ENCODE assay signal across 8 cellular contexts in genomic region chr13:99505814-99506269, GRCh38. TPM values are rescaled to one million over a fixed set of nuclear protein-coding genes. Genes with fewer than 3 reads are reported as not detected.
DNase-seq lines count a peak whose midpoint lies in the region; ATAC-seq and TF ChIP-seq lines count a peak whose summit lies in the region.

No MANE protein-coding gene starts in this region.

- H3K4me1 ChIP-seq in heart left ventricle: peaks cover 6 to 82% (median 52%) of the 10 kb centered on the region in 12 donors
- peaks cover 2% of the 10 kb centered on the region for H3K4me1 ChIP-seq in right cardiac atrium (ENCODE audit: control insufficient read depth, insufficient read depth, low read length)

- H3K27ac ChIP-seq in heart left ventricle (peak overlapping the region in 1 of 12 donors; percentile 51), right cardiac atrium (ENCODE audit: low read length) (no peak overlapping the region)

- peaks cover 0 to 24% (median 0%) of the 10 kb centered on the region in 9 donors for H3K36me3 ChIP-seq in heart left ventricle

- TF ChIP-seq CTCF in heart left ventricle (IDR thresholded peaks at IDR 0.05): peak in 11 of 12 donors; percentile 12 to 55 (median 35)
- TF ChIP-seq CTCF in fibroblast of villous mesenchyme (IDR thresholded peaks at IDR 0.05; ENCODE audit: insufficient read depth, low read depth, low read length): peak; percentile 33
- TF ChIP-seq CTCF in type B pancreatic cell (conservative IDR thresholded peaks at IDR 0.05): peak; percentile 73
- no peak for TF ChIP-seq CTCF in GM13976 (IDR thresholded peaks at IDR 0.05; ENCODE audit: borderline replicate concordance, control extremely low read depth, extremely low read depth, insufficient read depth, missing control alignments)

- no peak for TF ChIP-seq POLR2A in heart left ventricle (IDR thresholded peaks at IDR 0.05)

- H3K27me3 ChIP-seq in heart left ventricle (no peaks in the 10 kb centered on the region), right cardiac atrium (ENCODE audit: control insufficient read depth, insufficient read depth) (no peaks in the 10 kb centered on the region)

- WGBS in heart left ventricle, 4 donors: 26 to 36% (median 32%) methylated on average over 2 of the region's 2 CpGs
- 44% methylated on average over 2 of the region's 2 CpGs for WGBS in right cardiac atrium

- ATAC-seq in heart left ventricle (no peak), right cardiac atrium (no peak), HG02642 (IDR thresholded peaks at IDR 0.05; ENCODE audit: poor library complexity, unreplicated experiment) (no peak)

- peaks cover 6% of the 10 kb centered on the region for H3K9me3 Mint-ChIP-seq in type B pancreatic cell

- H3K9me3 ChIP-seq in heart left ventricle: peaks cover 0 to 9% (median 0%) of the 10 kb centered on the region in 12 donors
- H3K9me3 ChIP-seq in right cardiac atrium (ENCODE audit: control insufficient read depth, low read length): no peaks in the 10 kb centered on the region

- no peak for DNase-seq in heart left ventricle
- DNase-seq in right cardiac atrium: no peak
- peak; percentile 24 for DNase-seq in SK-MEL-5 (ENCODE audit: low read depth, low spot score)
- DNase-seq in fibroblast of villous mesenchyme (ENCODE audit: low read depth): peak; percentile 50
- DNase-seq in type B pancreatic cell (ENCODE audit: extremely low spot score, unreplicated experiment): no peak
- DNase-seq in HT-29 (ENCODE audit: low spot score): no peak
- no peak for DNase-seq in GM13976 (ENCODE audit: low spot score)

- peaks cover 39% of the 10 kb centered on the region for H3K4me1 Mint-ChIP-seq in type B pancreatic cell (ENCODE audit: unreplicated experiment)

- H3K4me3 Mint-ChIP-seq in type B pancreatic cell: peak overlapping the region; percentile 18

- H3K36me3 Mint-ChIP-seq in type B pancreatic cell: peaks cover 25% of the 10 kb centered on the region

- H3K4me3 ChIP-seq in heart left ventricle: peak overlapping the region in 1 of 12 donors; percentile 7
- no peak overlapping the region for H3K4me3 ChIP-seq in right cardiac atrium (ENCODE audit: low read length)
- H3K4me3 ChIP-seq in fibroblast of villous mesenchyme (ENCODE audit: low read depth, low read length): no peak overlapping the region

- peak overlapping the region; percentile 32 for H3K27ac Mint-ChIP-seq in type B pancreatic cell

- intact Hi-C loops in heart left ventricle (cut with DNase I) (loop anchor here in 7 of 10 donors (5.0 to 10.0 kb wide), 6 partner anchors 61 to 1169 kb away; partner anchors contain the start of genes CLYBL (in 1 of the 7), TMTC4 (in 1 of the 7) and UBAC2 (in 1 of the 7)), right cardiac atrium (cut with DNase I) (loop anchor here in 1 of 4 donors (10.0 kb wide), 1 partner anchor 61 kb away; no protein-coding TSS in a partner anchor)

- in situ Hi-C loops in SK-MEL-5 (cut with HindIII; ENCODE audit: low pct_unique_long_range_greater_than_20kb, low sequenced_read_pairs) (no loop called here), GM13976 (cut with MboI; ENCODE audit: low sequenced_read_pairs, unreplicated experiment) (no loop called here)

- no peaks in the 10 kb centered on the region for H3K27me3 Mint-ChIP-seq in type B pancreatic cell

RNA-seq across cellular contexts. Expression of gene TM9SF2, which starts 4.6 kb away (rescaled TPM):
- total RNA-seq in heart left ventricle (10 to 100 TPM; 54.2 to 83.4 (median 68.2) TPM), right cardiac atrium (10 to 100 TPM; 61.1 to 71.2 (median 66.9) TPM), fibroblast of villous mesenchyme (115 and 165 TPM in 2 replicates), type B pancreatic cell (ENCODE audit: low replicate concordance) (113 and 168 TPM in 2 replicates)
- polyA plus RNA-seq in heart left ventricle (10 to 100 TPM; 22.4 to 84.3 TPM), right cardiac atrium (43.7 TPM)
- 247 and 272 TPM in 2 replicates for total RNA-seq in SK-MEL-5 (2014; rRNA removed; shearing (Covaris generic))
- 111 and 137 TPM in 2 replicates for polyA plus RNA-seq in SK-MEL-5 (2015; cell fraction: cytosol; rRNA removed)
- 42.7 and 44.8 TPM in 2 replicates for polyA plus RNA-seq in SK-MEL-5 (2015; cell fraction: nucleus; rRNA removed)
- 75.7 and 81.9 TPM in 2 replicates for total RNA-seq in HT-29 (2014; rRNA removed; shearing (Covaris generic))

Comparison
In these comparisons a context has a peak if more than half of its experiments do, and no peak if none do; other contexts are left out.
1. DNase-seq: peak in SK-MEL-5 (single experiment) and fibroblast of villous mesenchyme (single experiment); none in heart left ventricle (0 of 5), right cardiac atrium (0 of 3), type B pancreatic cell (single experiment), HT-29 (single experiment) and GM13976 (single experiment).